Comparison of ENCODE assay signal across 28 cellular contexts in the genomic region with DNA sequence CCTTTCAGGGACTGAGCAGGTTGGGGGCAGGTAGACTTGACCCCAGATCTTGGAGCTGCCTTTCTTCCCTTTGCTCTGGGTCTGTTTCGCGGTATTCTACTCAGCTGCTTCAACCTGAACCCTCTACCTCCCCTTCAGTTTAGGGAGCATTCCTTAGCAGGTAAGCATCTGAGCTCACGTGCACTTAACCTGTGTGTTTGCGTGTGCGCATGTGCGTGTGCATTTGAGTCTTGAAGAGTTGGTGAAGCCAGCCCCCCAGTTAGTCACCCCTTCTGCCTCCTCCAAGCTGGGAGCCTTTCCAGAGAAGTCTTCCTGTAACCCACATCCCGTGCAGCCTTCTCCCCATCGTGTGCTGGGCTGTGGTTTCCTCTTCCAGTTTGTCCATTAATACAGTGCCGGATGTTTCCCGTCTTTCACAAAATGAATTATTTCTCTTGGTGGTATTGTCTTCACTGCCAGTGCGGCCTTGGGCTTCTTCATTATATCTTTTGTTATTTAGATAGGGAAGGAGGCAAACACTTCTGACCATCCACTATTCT. TPM values are rescaled to one million over a fixed set of nuclear protein-coding genes. Genes with fewer than 3 reads are reported as not detected.
A peak's percentile ranks its signal among the peaks of the same experiment; 100 is the strongest.
DNase-seq lines count a peak whose midpoint lies in the region; ATAC-seq, FAIRE-seq and TF ChIP-seq lines count a peak whose summit lies in the region.
"Had no signal": no experiment of that assay in that cellular context is flagged by ENCODE, and none has a peak within 500 bp of the region (broad histone marks: within the 10 kb centered on the region; RNA-seq: fewer than 3 reads in every experiment).

No MANE protein-coding gene starts in this region.

- intact Hi-C loops in CD4-positive, alpha-beta T cell (cut with DNase I, micrococcal nuclease): no loop called here

- no peak overlapping the region for H3K4me3 Mint-ChIP-seq in CD4-positive, alpha-beta T cell
- H3K4me3 Mint-ChIP-seq: activated T-helper 1 cell treated with anti-CD3 and anti-CD28 coated beads, Interleukin-12 subunit alpha, Interleukin-12 subunit beta, Interleukin-2, Interleukin-4 antibody, amounts not matched to agents 30 ng/mL and 10 ng/mL and 1 ng/mL, durations not matched to agents 14 hours and 24 hours and 36 hours; memory B cell; neural crest cell; T-cell had no signal

- TF ChIP-seq CTCF in D721Med (IDR thresholded peaks at IDR 0.05; ENCODE audit: insufficient read depth, missing control alignments): no peak
- no peak for TF ChIP-seq CTCF in CD4-positive, alpha-beta T cell (IDR thresholded peaks at IDR 0.05)

- CTCF ChIA-PET in CD4-positive, alpha-beta T cell (lab: Charles Lee): no interaction called here

- peaks cover 20 to 43% (median 27%) of the 10 kb centered on the region in 11 experiments for H3K36me3 ChIP-seq in BLaER1 treated with 17β-estradiol and CSF1 and Interleukin-3, amounts not matched to agents 10 nM and 100 nM

- POLR2A ChIA-PET in CD4-positive, alpha-beta T cell (lab: Charles Lee): no interaction called here

- H3K27me3 ChIP-seq in BLaER1 treated with 17β-estradiol and CSF1 and Interleukin-3, amounts not matched to agents 10 nM and 100 nM: no peaks in the 10 kb centered on the region
- no peaks in the 10 kb centered on the region for H3K27me3 ChIP-seq in CD4-positive, alpha-beta T cell (ENCODE audit: control insufficient read depth, insufficient read depth, low read length)
- H3K27me3 ChIP-seq: pancreas, testis had no signal

- H4K20me1 ChIP-seq in BLaER1 treated with 17β-estradiol and CSF1 and Interleukin-3, amounts not matched to agents 10 nM and 100 nM: peaks cover 0 to 78% (median 28%) of the 10 kb centered on the region in 11 experiments; a peak in 12 of 22 replicates

- no peak overlapping the region for H3K27ac Mint-ChIP-seq in CD4-positive, alpha-beta T cell
- H3K27ac Mint-ChIP-seq: activated T-helper 1 cell treated with anti-CD3 and anti-CD28 coated beads, Interleukin-12 subunit alpha, Interleukin-12 subunit beta, Interleukin-2, Interleukin-4 antibody, amounts not matched to agents 30 ng/mL and 10 ng/mL and 1 ng/mL, durations not matched to agents 14 hours and 24 hours and 36 hours; memory B cell; T-cell had no signal

- H3K4me2 ChIP-seq in BLaER1 treated with 17β-estradiol and CSF1 and Interleukin-3, amounts not matched to agents 10 nM and 100 nM: peak overlapping the region in 9 of 11 experiments; percentile 4 to 54 (median 44); a peak in 12 of 22 replicates

- peaks cover 4% of the 10 kb centered on the region for H3K4me1 Mint-ChIP-seq in CD4-positive, alpha-beta T cell (ENCODE audit: low read depth)
- H3K4me1 Mint-ChIP-seq: neural crest cell had no signal

- ATAC-seq in CD4-positive, alpha-beta T cell (ENCODE audit: poor library complexity): no peak
- ATAC-seq: pancreas, PC-3 had no signal

- peaks cover 10 to 43% (median 23%) of the 10 kb centered on the region in 10 experiments; a peak in 18 of 20 replicates for H3K4me1 ChIP-seq in BLaER1 treated with 17β-estradiol and CSF1 and Interleukin-3, amounts not matched to agents 10 nM and 100 nM
- H3K4me1 ChIP-seq: testis had no signal

- H3K4me3 ChIP-seq in BLaER1 treated with 17β-estradiol and CSF1 and Interleukin-3, amounts not matched to agents 10 nM and 100 nM: no peak overlapping the region
- H3K4me3 ChIP-seq: pancreas, skin epidermis, testis had no signal

- no peak overlapping the region for H3K27ac ChIP-seq in BLaER1 treated with 17β-estradiol and CSF1 and Interleukin-3, amounts not matched to agents 10 nM and 100 nM
- H3K27ac ChIP-seq in CD4-positive, alpha-beta T cell (ENCODE audit: low read depth, low read length): no peak overlapping the region
- H3K27ac ChIP-seq: pancreas, skin epidermis, testis had no signal

- peaks cover 0 to 11% (median 9%) of the 10 kb centered on the region in 11 experiments; a peak in 11 of 22 replicates for H3K9me3 ChIP-seq in BLaER1 treated with 17β-estradiol and CSF1 and Interleukin-3, amounts not matched to agents 10 nM and 100 nM (replicated peaks in 1 of 11)
- H3K9me3 ChIP-seq in CD4-positive, alpha-beta T cell (ENCODE audit: control insufficient read depth, low read length): no peaks in the 10 kb centered on the region
- H3K9me3 ChIP-seq: pancreas, testis had no signal

- FAIRE-seq in D721Med (lab: Jason Lieb, UNC): no peak
- FAIRE-seq: A204.1, pancreas had no signal

- peak; percentile 37 for DNase-seq in activated CD8-positive, alpha-beta memory T cell treated with anti-CD3 and anti-CD28 coated beads for 24 hours
- DNase-seq in activated CD8-positive, alpha-beta memory T cell treated with anti-CD3 and anti-CD28 coated beads, Interleukin-2, amount 50 U/mL, for 4 hours: no peak
- DNase-seq in UCSD-AML1 (lab: John Stamatoyannopoulos, UW; ENCODE audit: unreplicated experiment) (peak; percentile 78), iris pigment epithelial cell (ENCODE audit: low read depth) (peak; percentile 63), Ammon's horn (ENCODE audit: low spot score) (no peak), D721Med (ENCODE audit: insufficient read length, low spot score) (no peak)
- DNase-seq in CD4-positive, alpha-beta T cell: no peak
- DNase-seq: activated CD4-positive, alpha-beta T cell treated with anti-CD3 and anti-CD28 coated beads, Interleukin-2, amount 50 U/mL, for 1 hour; activated CD4-positive, CD25-positive, alpha-beta regulatory T cell; activated naive CD4-positive, alpha-beta T cell treated with Interleukin-2 at 50 U/mL for 16 hours; DMS153; effector CD4-positive, alpha-beta T cell; KBM-7; MM.1S; NCI-H1417; NCI-H2029 treated with DMSO at 0.1 percent for 48 hours; NCI-H526; pancreas; PC-3; stimulated activated naive CD4-positive, alpha-beta T cell; T-cell; testis had no signal

- no peak overlapping the region for H3K9ac ChIP-seq in BLaER1 treated with 17β-estradiol and CSF1 and Interleukin-3, amounts not matched to agents 10 nM and 100 nM

- peaks cover 27% of the 10 kb centered on the region for H3K36me3 Mint-ChIP-seq in CD4-positive, alpha-beta T cell (ENCODE audit: low read depth)

- H3K27me3 Mint-ChIP-seq in CD4-positive, alpha-beta T cell: no peaks in the 10 kb centered on the region
- H3K27me3 Mint-ChIP-seq: memory B cell, T-cell had no signal

- no peaks in the 10 kb centered on the region for H3K9me3 Mint-ChIP-seq in CD4-positive, alpha-beta T cell
- H3K9me3 Mint-ChIP-seq: activated T-helper 1 cell treated with anti-CD3 and anti-CD28 coated beads, Interleukin-12 subunit alpha, Interleukin-12 subunit beta, Interleukin-2, Interleukin-4 antibody, amounts not matched to agents 30 ng/mL and 10 ng/mL and 1 ng/mL, durations not matched to agents 14 hours and 24 hours and 36 hours; memory B cell; T-cell had no signal

RNA-seq across cellular contexts. Expression of a gene that starts 33.2 kb away (rescaled TPM):
- 10 to 100 TPM; 47.7 TPM for total RNA-seq in CD4-positive, alpha-beta T cell

Comparison
In these comparisons a context has a peak if more than half of its experiments do, and no peak if none do; other contexts are left out.
1. DNase-seq: peak in activated CD8-positive, alpha-beta memory T cell treated with anti-CD3 and anti-CD28 coated beads for 24 hours (single experiment), UCSD-AML1 (single experiment) and iris pigment epithelial cell (single experiment); none in activated CD8-positive, alpha-beta memory T cell treated with anti-CD3 and anti-CD28 coated beads, Interleukin-2, amount 50 U/mL, for 4 hours (single experiment), Ammon's horn (single experiment), D721Med (single experiment) and CD4-positive, alpha-beta T cell (0 of 10).